Comparison of ENCODE assay signal across 8 cellular contexts in genomic region chr6:149567194-149567586, GRCh38. TPM values are rescaled to one million over a fixed set of nuclear protein-coding genes. Genes with fewer than 3 reads are reported as not detected.
DNase-seq lines count a peak whose midpoint lies in the region; ATAC-seq and TF ChIP-seq lines count a peak whose summit lies in the region.

No MANE protein-coding gene starts in this region.

- H3K27ac Mint-ChIP-seq in CD14-positive monocyte (peak overlapping the region in 3 of 7 donors; percentile 79 to 88 (median 85)), neural crest cell (ENCODE audit: unreplicated experiment) (no peak overlapping the region)

- H3K9me3 Mint-ChIP-seq in CD14-positive monocyte (no peaks in the 10 kb centered on the region), neural crest cell (no peaks in the 10 kb centered on the region)

- H3K4me3 ChIP-seq in duodenal mucosa (ENCODE audit: low read depth in 1 of 2, low read length in 2 of 2), result peak overlapping the region; percentile 89 to 90

- peak overlapping the region; percentile 93 to 95 for H3K4me3 Mint-ChIP-seq in CD14-positive monocyte
- H3K4me3 Mint-ChIP-seq in neural crest cell, result peak overlapping the region; percentile 94

- intact Hi-C loops in CD14-positive monocyte (cut with micrococcal nuclease), result loop anchor here in 1 of 2 donors (10.0 kb wide), 1 partner anchor 158 kb away; no protein-coding TSS in a partner anchor

- no peak for TF ChIP-seq CTCF in CD14-positive monocyte (IDR thresholded peaks at IDR 0.05)
- TF ChIP-seq CTCF in neural crest cell (conservative IDR thresholded peaks at IDR 0.05), result no peak

- ATAC-seq in HG03097 (IDR thresholded peaks at IDR 0.05; ENCODE audit: low FRiP score, unreplicated experiment) (no peak), GM19452 (IDR thresholded peaks at IDR 0.05; ENCODE audit: unreplicated experiment) (no peak), HG03095 (IDR thresholded peaks at IDR 0.05; ENCODE audit: unreplicated experiment) (no peak)

- H3K9ac ChIP-seq in duodenal mucosa (ENCODE audit: low read depth in 1 of 2, low read length in 2 of 2), result peak overlapping the region; percentile 86

- H3K27me3 Mint-ChIP-seq in CD14-positive monocyte (ENCODE audit: low read depth in 3 of 3) (peaks cover 8 to 13% (median 10%) of the 10 kb centered on the region in 3 donors), neural crest cell (ENCODE audit: low read depth) (peaks cover 13% of the 10 kb centered on the region)

- DNase-seq in CD14-positive monocyte (ENCODE audit: low spot score) (no peak), neural crest cell (ENCODE audit: low read depth, low spot score) (no peak), HUDEP-2 (lab: John Stamatoyannopoulos, UW; ENCODE audit: unreplicated experiment in 76 of 76) (no peak)

- H3K27ac ChIP-seq in KOPT-K1 (ENCODE audit: low read depth, low read length, poor library complexity, severe bottlenecking), result peak overlapping the region; percentile 76
- no peak overlapping the region for H3K27ac ChIP-seq in duodenal mucosa (ENCODE audit: low read depth, low read length)

- peaks cover 5 to 11% of the 10 kb centered on the region in 2 donors for H3K4me1 ChIP-seq in duodenal mucosa (ENCODE audit: control insufficient read depth in 1 of 2, insufficient read depth in 2 of 2, low read length in 2 of 2)

- H3K36me3 ChIP-seq in KOPT-K1 (ENCODE audit: insufficient read depth, low read length), result 0 out of 2 replicates have a peak, but pooled peaks cover 1% of the 10 kb centered on the region
- H3K36me3 ChIP-seq in duodenal mucosa (ENCODE audit: control insufficient read depth in 1 of 2, insufficient read depth in 2 of 2, low read length in 2 of 2), result no peaks in the 10 kb centered on the region

- H3K4me1 Mint-ChIP-seq in CD14-positive monocyte (peaks cover 17% of the 10 kb centered on the region), neural crest cell (peaks cover 17% of the 10 kb centered on the region)

- peaks cover 0 to 4% of the 10 kb centered on the region in 2 donors for H3K27me3 ChIP-seq in duodenal mucosa (ENCODE audit: control insufficient read depth in 1 of 2, insufficient read depth in 2 of 2, low read length in 2 of 2)

- H3K36me3 Mint-ChIP-seq in CD14-positive monocyte (no peaks in the 10 kb centered on the region), neural crest cell (ENCODE audit: low read depth) (no peaks in the 10 kb centered on the region)

- H3K9me3 ChIP-seq in KOPT-K1 (ENCODE audit: insufficient read depth, low read length, poor library complexity, severe bottlenecking) (no peaks in the 10 kb centered on the region), duodenal mucosa (ENCODE audit: control insufficient read depth in 1 of 2, low read length in 2 of 2) (no peaks in the 10 kb centered on the region)

RNA-seq across cellular contexts. Expression of gene GINM1, which starts 1.0 kb away (rescaled TPM):
- 10 to 100 TPM; 42.3 to 44.4 TPM for polyA plus RNA-seq in CD14-positive monocyte
- 18.5 and 20.3 TPM in 2 replicates for total RNA-seq in neural crest cell

RNA-seq across cellular contexts. Expression of gene PPIL4, which starts 21.3 kb away (rescaled TPM):
- 1 to 10 TPM; 4.4 to 9.2 TPM for polyA plus RNA-seq in CD14-positive monocyte
- total RNA-seq in neural crest cell, result 39.5 and 39.9 TPM in 2 replicates
